In genomic region chr4:56978750-56979303, GRCh38 we compare ENCODE assay signal across 8 cellular contexts. TPM values are rescaled to one million over a fixed set of nuclear protein-coding genes. Genes with fewer than 3 reads are reported as not detected.
DNase-seq lines count a peak whose midpoint lies in the region; ATAC-seq, FAIRE-seq and TF ChIP-seq lines count a peak whose summit lies in the region.

Gene POLR2B (plus strand): TSS chr4:56978896. CDS start chr4:56978986, 90 bp downstream.

- TF ChIP-seq EP300 in HepG2 (IDR thresholded peaks at IDR 0.05; ENCODE audit: low read depth in 2 of 2, low read length in 2 of 2): no peak
- no peak for TF ChIP-seq EP300 in HepG2 (CRISPR knock-in tag; IDR thresholded peaks at IDR 0.05; ENCODE audit: borderline replicate concordance)

- H4K20me1 ChIP-seq in BLaER1 (peaks cover 86% of the 10 kb centered on the region), HepG2 (ENCODE audit: insufficient read depth, low read length) (peaks cover 33% of the 10 kb centered on the region)

- DNase-seq in NCI-H69 (lab: John Stamatoyannopoulos, UW) (peak; percentile 93), dermis blood vessel endothelial cell (peak; percentile 97), HepG2 (ENCODE audit: low spot score) (peak; percentile 96)
- peak; percentile 59 to 86 for DNase-seq in activated CD4-positive, alpha-beta T cell treated with anti-CD3 and anti-CD28 coated beads, Interleukin-2, amount 50 U/mL, for 24 hours (ENCODE audit: low read depth in 1 of 2, low spot score in 1 of 2)
- peak; percentile 93 for DNase-seq in stimulated activated CD4-positive, alpha-beta T cell treated with anti-CD3 and anti-CD28 coated beads, Interleukin-4, amount 100 ng/mL, for 24 hours

- FAIRE-seq in HepG2 (lab: Jason Lieb, UNC): peak; percentile 88

- H3K27ac ChIP-seq in BLaER1 (peak within 1 kb of the TSS; percentile 89), HepG2 (ENCODE audit: extremely low read length, insufficient read depth, low read length) (peak within 1 kb of the TSS; percentile 88)

- WGBS in HepG2 (ENCODE audit: low lambda C conversion rate): 2% methylated on average over 26 of the region's 37 CpGs

- H3K36me3 ChIP-seq in BLaER1: peaks cover 26% of the 10 kb centered on the region
- H3K36me3 ChIP-seq in HepG2 (replicated peaks in 1 of 2; ENCODE audit: control insufficient read depth in 1 of 2, insufficient read depth in 2 of 2, low read length in 2 of 2): peaks cover 0 to 4% of the 10 kb centered on the region in 2 experiments; a peak in 4 of 5 replicates

- TF ChIP-seq POLR2A in HepG2 (IDR thresholded peaks at IDR 0.05; ENCODE audit: insufficient read depth in 1 of 2, low read depth in 2 of 2, low read length in 2 of 2): peak; percentile 84 to 92; a peak in 3 of 4 replicates

- CTCF ChIA-PET in HepG2 (lab: Yijun Ruan, JAX; ENCODE audit: low intra/inter-chr PET ratio, low total read pairs): interaction anchor here (0.7 kb wide), 1 partner anchor 16 kb away, joined by 3 read pairs; no protein-coding TSS in a partner anchor

- H3K79me2 ChIP-seq in HepG2 (ENCODE audit: insufficient read depth, low read length): peaks cover 80% of the 10 kb centered on the region

- POLR2A ChIA-PET in HepG2 (lab: Yijun Ruan, JAX): interaction anchor here (0.8 to 3.5 kb wide), 11 partner anchors 9 to 592 kb away, joined by 3 to 49 read pairs (median 4); partner anchors contain the start of genes AASDH, PAICS, PPAT and REST

- TF ChIP-seq CTCF in HepG2 (CRISPR knock-in tag; IDR thresholded peaks at IDR 0.05): no peak; the same call in 1 of the 2 replicates

- peak within 1 kb of the TSS; percentile 97 for H3K4me3 ChIP-seq in BLaER1
- H3K4me3 ChIP-seq in HepG2 (replicated peaks in 1 of 3; ENCODE audit: insufficient read depth in 1 of 3, low read depth in 2 of 3, low read length in 3 of 3): peak within 1 kb of the TSS; percentile 90 to 93 (median 92)

- no peak within 1 kb of the TSS for H2AFZ ChIP-seq in HepG2 (ENCODE audit: low read length)

- H3K4me1 ChIP-seq in BLaER1 (peaks cover 51% of the 10 kb centered on the region), HepG2 (ENCODE audit: insufficient read depth, low read length) (peaks cover 46% of the 10 kb centered on the region)

- H3K27me3 ChIP-seq in BLaER1 (no peaks in the 10 kb centered on the region), HepG2 (ENCODE audit: control insufficient read depth in 1 of 2, insufficient read depth in 2 of 2, low read length in 2 of 2) (no peaks in the 10 kb centered on the region; a peak in 1 of 5 replicates)

- H3K9ac ChIP-seq in BLaER1 (peak within 1 kb of the TSS; percentile 88), HepG2 (ENCODE audit: insufficient read depth, low read depth, low read length) (peak within 1 kb of the TSS; percentile 97)

- H3K9me3 ChIP-seq in BLaER1 (peaks cover 6% of the 10 kb centered on the region), HepG2 (ENCODE audit: low read length) (peaks cover under 1% of the 10 kb centered on the region; the same call in 1 of the 2 replicates)

- TF ChIP-seq RAD21 in HepG2 (CRISPR knock-in tag; IDR thresholded peaks at IDR 0.05): no peak

- H3K4me2 ChIP-seq in BLaER1 (peak within 1 kb of the TSS; percentile 77), HepG2 (ENCODE audit: low read depth, low read length) (peak within 1 kb of the TSS; percentile 89)

- ATAC-seq in GM19328 (IDR thresholded peaks at IDR 0.05; ENCODE audit: unreplicated experiment): peak; percentile 51
- ATAC-seq in HG03520 (IDR thresholded peaks at IDR 0.05; ENCODE audit: unreplicated experiment): peak; percentile 37
- ATAC-seq in HepG2: peak; percentile 62

- intact Hi-C loops in HepG2 (cut with micrococcal nuclease; ENCODE audit: unreplicated experiment): loop anchor here (5.0 kb wide), 1 partner anchor 542 kb away; the partner anchor contains the start of genes PAICS and PPAT

- TSS peak; percentile 80 for BruUV-seq in HepG2 (replicated peaks; lab: Mats Ljungman, UMichigan)

- in situ Hi-C loops in HepG2 (cut with HindIII; ENCODE audit: extremely low pct_ligation_motif_present, low pct_unique_long_range_greater_than_20kb): no loop called here

TF ChIP-seq in HepG2, 621 proteins besides CTCF, POLR2A, EP300 and RAD21 (continues in another document):
- TF ChIP-seq FOXM1 (CRISPR knock-in tag; IDR thresholded peaks at IDR 0.05): no peak
- no peak for TF ChIP-seq ZNF749 (CRISPR knock-in tag; IDR thresholded peaks at IDR 0.05; ENCODE audit: borderline replicate concordance)
- TF ChIP-seq ZNF274 (CRISPR knock-in tag; IDR thresholded peaks at IDR 0.05): peak; percentile 85
- TF ChIP-seq CREBL2 (CRISPR knock-in tag; IDR thresholded peaks at IDR 0.05; ENCODE audit: borderline replicate concordance): peak; percentile 72; the same call in 1 of the 2 replicates
- 0 out of 2 replicates have a peak, but pooled peaks have one; percentile 41 for TF ChIP-seq TFE3 (CRISPR knock-in tag; IDR thresholded peaks at IDR 0.05)
- no peak for TF ChIP-seq MXD1 (CRISPR knock-in tag; IDR thresholded peaks at IDR 0.05)
- TF ChIP-seq ZNF292 (CRISPR knock-in tag; IDR thresholded peaks at IDR 0.05; ENCODE audit: borderline replicate concordance, low read depth): no peak
- no peak for TF ChIP-seq PREB (CRISPR knock-in tag; IDR thresholded peaks at IDR 0.05)
- no peak for TF ChIP-seq ZNF180 (CRISPR knock-in tag; IDR thresholded peaks at IDR 0.05; ENCODE audit: borderline replicate concordance, low read depth)
- TF ChIP-seq SMAD1 (CRISPR knock-in tag; IDR thresholded peaks at IDR 0.05; ENCODE audit: borderline replicate concordance, low read depth): no peak
- no peak for TF ChIP-seq ZNF383 (CRISPR knock-in tag; IDR thresholded peaks at IDR 0.05; ENCODE audit: borderline replicate concordance)
- peak; percentile 54; the same call in 1 of the 2 replicates for TF ChIP-seq ARNT2 (CRISPR knock-in tag; IDR thresholded peaks at IDR 0.05; ENCODE audit: low read depth)
- TF ChIP-seq MTERF4 (CRISPR knock-in tag; IDR thresholded peaks at IDR 0.05): no peak

RNA-seq across cellular contexts. Expression of gene POLR2B, which starts in this region (rescaled TPM):
- total RNA-seq in dermis blood vessel endothelial cell (108 and 192 TPM in 2 replicates), HepG2 (2016; rRNA removed; fragmentation: Illumina TruSeq; extraction: Trizol) (116 and 173 TPM in 2 replicates)
- 5.7 and 7.8 TPM in 2 replicates for total RNA-seq in HepG2 (2016; cell fraction: cytosol; rRNA removed; fragmentation: Illumina TruSeq; extraction: Trizol; ENCODE audit: low read depth)
- 121 and 171 TPM in 2 replicates for total RNA-seq in HepG2 (2016; cell fraction: insoluble cytoplasmic fraction; rRNA removed; fragmentation: Illumina TruSeq; extraction: Trizol)
- 17.6 and 18.4 TPM in 2 replicates for total RNA-seq in HepG2 (2016; cell fraction: membrane; rRNA removed; fragmentation: Illumina TruSeq; extraction: Trizol)
- 86.8 and 93.4 TPM in 2 replicates for total RNA-seq in HepG2 (2016; cell fraction: nucleus; rRNA removed; fragmentation: Illumina TruSeq; extraction: Trizol)
- polyA plus RNA-seq in HepG2 (2011; rRNA removed): 58.8 and 70.6 TPM in 2 replicates
- 25.1 and 35.1 TPM in 2 replicates for polyA plus RNA-seq in HepG2 (2011; cell fraction: cytosol; rRNA removed)
- polyA plus RNA-seq in HepG2 (2011; cell fraction: nucleus; rRNA removed): 72.0 and 99.9 TPM in 2 replicates
- 51.0 and 61.5 TPM in 2 replicates for polyA plus RNA-seq in HepG2 (2012)
- 1.6 and 1.7 TPM in 2 replicates for polyA plus RNA-seq in HepG2 (2016; cell fraction: cytosol; fragmentation: Illumina TruSeq; extraction: Trizol; ENCODE audit: low read depth)
- polyA plus RNA-seq in HepG2 (2016; cell fraction: insoluble cytoplasmic fraction; fragmentation: Illumina TruSeq; extraction: Trizol; ENCODE audit: low read depth): 102 and 112 TPM in 2 replicates
- polyA plus RNA-seq in HepG2 (2016; cell fraction: membrane; fragmentation: Illumina TruSeq; extraction: Trizol; ENCODE audit: low read depth): 4.2 and 5.0 TPM in 2 replicates
- polyA plus RNA-seq in HepG2 (2016; cell fraction: nucleus; fragmentation: Illumina TruSeq; extraction: Trizol; ENCODE audit: insufficient read depth, low read depth): 114 and 116 TPM in 2 replicates
- polyA minus RNA-seq in HepG2 (2011; rRNA and poly(A)+ RNA removed; ENCODE audit: low replicate concordance): 35.9 and 41.1 TPM in 2 replicates
- 34.6 and 36.8 TPM in 2 replicates for polyA minus RNA-seq in HepG2 (2011; cell fraction: cytosol; rRNA and poly(A)+ RNA removed)
- 84.8 and 90.8 TPM in 2 replicates for polyA minus RNA-seq in HepG2 (2011; cell fraction: nucleus; rRNA and poly(A)+ RNA removed)

Comparison
In these comparisons a context has a peak if more than half of its experiments do, and no peak if none do; other contexts are left out.
1. Peak in every context shown above with its lines: DNase-seq, ATAC-seq, H3K4me3 ChIP-seq and H3K27ac ChIP-seq.